In the genomic region with DNA sequence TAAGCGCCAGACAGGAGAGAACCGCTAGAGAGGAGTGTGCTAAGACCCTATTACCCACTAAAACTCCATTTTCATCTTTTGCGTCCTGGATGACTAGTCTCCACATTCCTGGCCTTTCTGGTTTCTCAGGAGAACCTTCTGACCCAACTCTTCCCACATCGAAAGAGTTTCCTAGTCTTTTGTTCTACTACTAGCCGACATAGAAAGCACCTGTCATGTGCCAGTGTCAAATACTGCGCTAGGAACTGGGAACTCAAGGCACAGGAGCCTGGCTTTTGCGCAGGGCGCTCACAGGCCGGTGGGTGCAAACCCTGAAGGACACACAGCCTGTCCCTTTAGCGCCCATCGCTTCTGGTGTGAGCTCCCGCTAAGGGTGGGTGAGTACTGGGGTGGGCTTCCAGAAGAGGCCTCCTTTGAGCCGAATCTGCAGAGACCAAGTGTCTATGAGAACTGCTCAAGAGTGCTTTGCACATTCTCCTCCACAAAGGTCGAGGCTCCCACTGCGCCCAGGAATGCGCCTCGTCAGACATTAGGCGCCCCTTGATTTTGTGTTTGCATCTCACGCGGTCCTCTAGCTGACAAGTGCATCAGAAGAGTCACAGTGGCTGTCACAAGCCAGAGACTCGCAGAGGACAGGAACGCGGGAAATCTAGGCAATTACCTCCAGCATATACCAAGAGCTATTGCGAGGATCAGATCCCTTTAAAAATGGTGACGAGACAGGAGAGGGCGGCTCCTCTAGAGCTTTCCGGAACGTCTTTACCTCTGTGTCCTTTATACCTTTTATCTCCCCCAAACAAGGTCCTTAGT, we compare ENCODE assay signal across 8 cellular contexts. TPM values are rescaled to one million over a fixed set of nuclear protein-coding genes. Genes with fewer than 3 reads are reported as not detected.
A peak's percentile ranks its signal among the peaks of the same experiment; 100 is the strongest.
DNase-seq lines count a peak whose midpoint lies in the region; ATAC-seq and TF ChIP-seq lines count a peak whose summit lies in the region.

No MANE protein-coding gene starts in this region.

- DNase-seq in DMS53 (lab: John Stamatoyannopoulos, UW) (peak; percentile 76), MM.1S (peak; percentile 24), stomach (no peak), SHP77 treated with DMSO at 0.1 percent for 48 hours (lab: John Stamatoyannopoulos, UW) (no peak)
- DNase-seq in activated CD8-positive, alpha-beta T cell treated with anti-CD3 and anti-CD28 coated beads for 36 hours: peak; percentile 34

- H3K27me3 Mint-ChIP-seq in activated CD8-positive, alpha-beta T cell treated with anti-CD3 and anti-CD28 coated beads for 36 hours: peaks cover 40% of the 10 kb centered on the region

- intact Hi-C loops in activated CD8-positive, alpha-beta T cell treated with anti-CD3 and anti-CD28 coated beads for 36 hours (cut with micrococcal nuclease): no loop called here
- intact Hi-C loops in stomach (cut with DNase I; ENCODE audit: low total_unique reads): no loop called here

- TF ChIP-seq EP300 in stomach (IDR thresholded peaks at IDR 0.05): no peak

- H3K4me1 ChIP-seq in MM.1S (ENCODE audit: low read length): peaks cover 22% of the 10 kb centered on the region
- H3K4me1 ChIP-seq in iPS-15b (ENCODE audit: control insufficient read depth, insufficient read depth, low read length): peaks cover 10% of the 10 kb centered on the region
- H3K4me1 ChIP-seq in stomach: peaks cover 65 to 87% (median 80%) of the 10 kb centered on the region in 4 donors

- peak overlapping the region; percentile 93; the same call in 1 of the 2 replicates for H3K9ac ChIP-seq in MM.1S (ENCODE audit: low read length)
- peak overlapping the region; percentile 18 for H3K9ac ChIP-seq in iPS-15b (ENCODE audit: low read depth, low read length)

- TF ChIP-seq POLR2A in stomach (IDR thresholded peaks at IDR 0.05): no peak

- H3K9me3 Mint-ChIP-seq in activated CD8-positive, alpha-beta T cell treated with anti-CD3 and anti-CD28 coated beads for 36 hours: no peaks in the 10 kb centered on the region

- H3K79me2 ChIP-seq in MM.1S (ENCODE audit: low read length): peaks cover 27% of the 10 kb centered on the region

- H3K4me3 ChIP-seq in MM.1S (ENCODE audit: low read length): peak overlapping the region; percentile 93
- peak overlapping the region; percentile 98 for H3K4me3 ChIP-seq in iPS-15b (ENCODE audit: low read depth, low read length)
- H3K4me3 ChIP-seq in stomach: peak overlapping the region; percentile 83 to 98 (median 86)

- H3K27ac ChIP-seq in MM.1S (ENCODE audit: low read length) (peak overlapping the region; percentile 34; the same call in 1 of the 2 replicates), stomach (peak overlapping the region; percentile 89 to 94 (median 93))

- no peaks in the 10 kb centered on the region for H3K9me2 ChIP-seq in MM.1S (replicated peaks; ENCODE audit: insufficient read depth, low read length)

- POLR2A ChIA-PET in activated CD8-positive, alpha-beta T cell treated with anti-CD3 and anti-CD28 coated beads for 36 hours (lab: Charles Lee): interaction anchor here (0.6 to 2.3 kb wide), 10 partner anchors 15 to 403 kb away, joined by 3 to 7 read pairs (median 4); partner anchors contain the start of genes MLLT6 and RPL23

- TF ChIP-seq CTCF in MM.1S (IDR thresholded peaks at IDR 0.05; ENCODE audit: low read length) (no peak), stomach (IDR thresholded peaks at IDR 0.05) (no peak)
- no peak for TF ChIP-seq CTCF in activated CD8-positive, alpha-beta T cell treated with anti-CD3 and anti-CD28 coated beads for 36 hours (IDR thresholded peaks at IDR 0.05)

- H3K9me3 ChIP-seq in MM.1S (replicated peaks; ENCODE audit: insufficient read depth, low read length): no peaks in the 10 kb centered on the region
- no peaks in the 10 kb centered on the region for H3K9me3 ChIP-seq in iPS-15b (ENCODE audit: control insufficient read depth, insufficient read depth, low read length)
- H3K9me3 ChIP-seq in stomach: no peaks in the 10 kb centered on the region

- no peak for ATAC-seq in activated CD8-positive, alpha-beta T cell treated with anti-CD3 and anti-CD28 coated beads for 36 hours
- ATAC-seq in GM18498 (IDR thresholded peaks at IDR 0.05; ENCODE audit: unreplicated experiment) (no peak), GM18511 (IDR thresholded peaks at IDR 0.05; ENCODE audit: unreplicated experiment) (no peak)

- peaks cover 47% of the 10 kb centered on the region for H3K4me1 Mint-ChIP-seq in activated CD8-positive, alpha-beta T cell treated with anti-CD3 and anti-CD28 coated beads for 36 hours (ENCODE audit: low read depth)

- H3K4me2 ChIP-seq in MM.1S (ENCODE audit: low read depth, low read length): peak overlapping the region; percentile 99

- H2AFZ ChIP-seq in MM.1S (ENCODE audit: low read length): peak overlapping the region; percentile 94

- no peaks in the 10 kb centered on the region for H4K20me1 ChIP-seq in MM.1S (ENCODE audit: insufficient read depth, low read length)

- H3K27ac Mint-ChIP-seq in activated CD8-positive, alpha-beta T cell treated with anti-CD3 and anti-CD28 coated beads for 36 hours: no peak overlapping the region

- WGBS in stomach, 5 donors: 22 to 38% (median 27%) methylated on average over 25 to 28 of the region's 28 CpGs

- CTCF ChIA-PET in activated CD8-positive, alpha-beta T cell treated with anti-CD3 and anti-CD28 coated beads for 36 hours (lab: Charles Lee): interaction anchor here (1.2 to 2.7 kb wide), 7 partner anchors 11 to 193 kb away, joined by 3 to 13 read pairs (median 5); partner anchors contain the start of gene EPOP

- peaks cover 25% of the 10 kb centered on the region for H3F3A ChIP-seq in MM.1S (ENCODE audit: insufficient read depth, low read length)

- peak overlapping the region; percentile 91 for H3K4me3 Mint-ChIP-seq in activated CD8-positive, alpha-beta T cell treated with anti-CD3 and anti-CD28 coated beads for 36 hours

- H3K36me3 ChIP-seq in MM.1S (replicated peaks; ENCODE audit: insufficient read depth, low read length) (no peaks in the 10 kb centered on the region), iPS-15b (ENCODE audit: control insufficient read depth, insufficient read depth, low read length) (peaks cover 6% of the 10 kb centered on the region), stomach (peaks cover 9 to 17% (median 12%) of the 10 kb centered on the region in 4 donors)

- H3K36me3 Mint-ChIP-seq in activated CD8-positive, alpha-beta T cell treated with anti-CD3 and anti-CD28 coated beads for 36 hours (ENCODE audit: low read depth): peaks cover 18% of the 10 kb centered on the region

- H3K27me3 ChIP-seq in MM.1S (replicated peaks; ENCODE audit: insufficient read depth, low read length): peaks cover 22% of the 10 kb centered on the region
- H3K27me3 ChIP-seq in iPS-15b (ENCODE audit: control insufficient read depth, insufficient read depth, low read length): peaks cover 14% of the 10 kb centered on the region
- H3K27me3 ChIP-seq in stomach: peaks cover 0 to 45% (median 15%) of the 10 kb centered on the region in 3 donors

RNA-seq across cellular contexts. Expression of gene PSMB3, which starts 2.0 kb away (rescaled TPM):
- total RNA-seq in activated CD8-positive, alpha-beta T cell treated with anti-CD3 and anti-CD28 coated beads for 36 hours: 100 to 1,000 TPM; 275 to 279 TPM
- total RNA-seq in stomach: 100 to 1,000 TPM in 4 of 5 donors, 10 to 100 TPM in 1; 29.0 to 265 (median 133) TPM
- 100 to 1,000 TPM; 212 to 281 (median 252) TPM for polyA plus RNA-seq in stomach

RNA-seq across cellular contexts. Expression of gene PCGF2, which starts 2.4 kb away (rescaled TPM):
- 1 to 10 TPM in 1 of 2 experiments, under 1 TPM in 1; 0.50 to 1.2 TPM for total RNA-seq in activated CD8-positive, alpha-beta T cell treated with anti-CD3 and anti-CD28 coated beads for 36 hours
- total RNA-seq in stomach: 10 to 100 TPM in 2 of 5 donors, 1 to 10 TPM in 3; 5.8 to 31.9 (median 6.8) TPM
- 10 to 100 TPM; 34.3 to 62.8 (median 44.1) TPM for polyA plus RNA-seq in stomach

RNA-seq across cellular contexts. Expression of gene CISD3, which starts 20.4 kb away (rescaled TPM):
- total RNA-seq in activated CD8-positive, alpha-beta T cell treated with anti-CD3 and anti-CD28 coated beads for 36 hours: 10 to 100 TPM; 43.2 to 44.2 TPM
- total RNA-seq in stomach: 10 to 100 TPM in 2 of 5 donors, 1 to 10 TPM in 3; 4.0 to 56.5 (median 7.0) TPM
- 10 to 100 TPM; 63.4 to 79.9 (median 76.5) TPM for polyA plus RNA-seq in stomach

RNA-seq across cellular contexts. Expression of gene MLLT6, which starts 45.4 kb away (rescaled TPM):
- 100 to 1,000 TPM; 145 to 148 TPM for total RNA-seq in activated CD8-positive, alpha-beta T cell treated with anti-CD3 and anti-CD28 coated beads for 36 hours
- total RNA-seq in stomach: 100 to 1,000 TPM in 2 of 5 donors, 10 to 100 TPM in 3; 33.4 to 312 (median 81.7) TPM
- polyA plus RNA-seq in stomach: 10 to 100 TPM; 26.0 to 36.0 (median 30.8) TPM

RNA-seq across cellular contexts. Expression of gene PIP4K2B, which starts 48.8 kb away (rescaled TPM):
- 10 to 100 TPM; 30.9 to 33.2 TPM for total RNA-seq in activated CD8-positive, alpha-beta T cell treated with anti-CD3 and anti-CD28 coated beads for 36 hours
- total RNA-seq in stomach: 10 to 100 TPM; 23.1 to 99.2 (median 24.3) TPM
- 10 to 100 TPM in 2 of 3 donors, 1 to 10 TPM in 1; 9.9 to 13.6 (median 11.8) TPM for polyA plus RNA-seq in stomach

Comparison
In these comparisons a context has a peak if more than half of its experiments do, and no peak if none do; other contexts are left out.
1. DNase-seq: peak in DMS53 (single experiment), MM.1S (single experiment) and activated CD8-positive, alpha-beta T cell treated with anti-CD3 and anti-CD28 coated beads for 36 hours (single experiment); none in stomach (single experiment) and SHP77 treated with DMSO at 0.1 percent for 48 hours (single experiment).
2. Peak in every context shown above with its lines, with median percentiles within 50 percentile points of each other: H3K4me3 ChIP-seq.